In genomic region chr16:50565428-50565827, GRCh38 we compare ENCODE assay signal across 1 cellular context.
TF ChIP-seq lines count a peak whose summit lies in the region.

No MANE protein-coding gene starts in this region.

TF ChIP-seq in HepG2, 621 proteins besides CTCF, POLR2A, EP300 and RAD21 (continued from another document):
- no peak for TF ChIP-seq ZSCAN12 (CRISPR knock-in tag; IDR thresholded peaks at IDR 0.05)
- no peak for TF ChIP-seq CSRNP2 (CRISPR knock-in tag; conservative IDR thresholded peaks at IDR 0.05; ENCODE audit: low read depth)
- no peak for TF ChIP-seq SIN3A (IDR thresholded peaks at IDR 0.05; ENCODE audit: borderline replicate concordance, low read depth, low read length)
- no peak for TF ChIP-seq ZNF570 (CRISPR knock-in tag; IDR thresholded peaks at IDR 0.05; ENCODE audit: borderline replicate concordance)
- no peak for TF ChIP-seq ZNF878 (CRISPR knock-in tag; IDR thresholded peaks at IDR 0.05)
- TF ChIP-seq ZNF503 (CRISPR knock-in tag; IDR thresholded peaks at IDR 0.05), result no peak
- no peak for TF ChIP-seq NCOR1 (IDR thresholded peaks at IDR 0.05; ENCODE audit: borderline replicate concordance, low read length)
- peak; percentile 69 for TF ChIP-seq RBFOX2 (IDR thresholded peaks at IDR 0.05; ENCODE audit: low read depth, low read length)
- TF ChIP-seq ZSCAN5A (CRISPR knock-in tag; IDR thresholded peaks at IDR 0.05; ENCODE audit: borderline replicate concordance), result no peak
- TF ChIP-seq TARDBP (CRISPR knock-in tag; IDR thresholded peaks at IDR 0.05), result no peak
- TF ChIP-seq ZNF20 (CRISPR knock-in tag; IDR thresholded peaks at IDR 0.05), result no peak
- TF ChIP-seq FOXP4 (CRISPR knock-in tag; IDR thresholded peaks at IDR 0.05), result no peak
- no peak for TF ChIP-seq ZSCAN9 (CRISPR knock-in tag; IDR thresholded peaks at IDR 0.05; ENCODE audit: borderline replicate concordance)
- TF ChIP-seq ZNF546 (CRISPR knock-in tag; conservative IDR thresholded peaks at IDR 0.05), result no peak
- no peak for TF ChIP-seq NRL (CRISPR knock-in tag; IDR thresholded peaks at IDR 0.05; ENCODE audit: borderline replicate concordance)
- no peak for TF ChIP-seq ZNF350 (CRISPR knock-in tag; IDR thresholded peaks at IDR 0.05; ENCODE audit: borderline replicate concordance, low read depth)
- no peak for TF ChIP-seq PRPF4 (IDR thresholded peaks at IDR 0.05; ENCODE audit: low read depth, low read length, poor library complexity, severe bottlenecking)
- no peak for TF ChIP-seq ZNF781 (CRISPR knock-in tag; IDR thresholded peaks at IDR 0.05; ENCODE audit: borderline replicate concordance, not compliant biosample characterization)
- no peak for TF ChIP-seq ZNF569 (CRISPR knock-in tag; IDR thresholded peaks at IDR 0.05; ENCODE audit: borderline replicate concordance)
- no peak for TF ChIP-seq ZNF749 (CRISPR knock-in tag; IDR thresholded peaks at IDR 0.05; ENCODE audit: borderline replicate concordance)
- peak; percentile 19 for TF ChIP-seq RBM22 (optimal IDR thresholded peaks at IDR 0.05; ENCODE audit: low read length)
- no peak for TF ChIP-seq SOX6 (IDR thresholded peaks at IDR 0.05)
- TF ChIP-seq SOX6 (CRISPR knock-in tag; IDR thresholded peaks at IDR 0.05), result no peak
- no peak for TF ChIP-seq TIGD3 (CRISPR knock-in tag; IDR thresholded peaks at IDR 0.05; ENCODE audit: borderline replicate concordance)
TF ChIP-seq in HepG2: peak in this region for 5.
